Comparison of ENCODE assay signal across 8 cellular contexts in the genomic region with DNA sequence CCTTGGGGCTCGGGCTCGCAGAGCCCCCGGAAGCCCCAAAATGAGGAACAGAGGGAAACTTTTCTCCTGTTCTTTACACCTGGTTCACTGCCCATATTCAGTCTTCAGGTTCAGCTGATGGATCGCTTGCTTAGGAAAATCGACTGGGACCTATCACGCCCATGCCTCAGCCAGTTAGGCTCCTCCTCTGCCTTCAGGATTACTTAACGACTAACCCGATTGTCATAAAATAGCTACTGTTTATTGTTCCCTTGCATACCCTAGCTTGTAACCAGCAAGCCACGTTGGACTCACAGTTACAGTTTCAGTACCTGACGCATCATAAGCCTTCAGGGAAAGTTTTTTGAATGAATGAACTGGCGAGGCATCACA. TPM values are rescaled to one million over a fixed set of nuclear protein-coding genes. Genes with fewer than 3 reads are reported as not detected.
DNase-seq lines count a peak whose midpoint lies in the region; ATAC-seq and TF ChIP-seq lines count a peak whose summit lies in the region.

No MANE protein-coding gene starts in this region.

- DNase-seq in activated CD8-positive, alpha-beta memory T cell treated with anti-CD3 and anti-CD28 coated beads, Interleukin-2, amount 10 ng/mL, durations not matched to agents 7 days and 5 days = no peak
- DNase-seq in activated CD8-positive, alpha-beta memory T cell treated with anti-CD3 and anti-CD28 coated beads, Interleukin-2, amount 50 U/mL, for 48 hours = no peak
- DNase-seq in activated B cell treated with CpG ODN at 0.5 μM for 24 hours (no peak), iPS DF 6.9 (ENCODE audit: low read depth, low spot score) (no peak), DMS 273 treated with DMSO at 0.1 percent for 48 hours (lab: John Stamatoyannopoulos, UW) (no peak), globus pallidus (ENCODE audit: low spot score) (no peak), DMS 273 (lab: John Stamatoyannopoulos, UW; ENCODE audit: unreplicated experiment) (no peak)
- DNase-seq in stimulated activated naive B cell treated with anti-CD40 and anti-IgM and Interleukin-4, amounts not matched to agents 10 μg/mL and 1 μg/mL and 100 μg/mL, for 72 hours = no peak

- CTCF ChIA-PET in activated CD8-positive, alpha-beta memory T cell treated with anti-CD3 and anti-CD28 coated beads, Interleukin-2, amount 10 ng/mL, durations not matched to agents 7 days and 5 days (lab: Charles Lee) = interaction anchor here (1.9 kb wide), 1 partner anchor 25 kb away, joined by 15 read pairs; no protein-coding TSS in a partner anchor
- CTCF ChIA-PET in activated B cell treated with CpG ODN at 0.5 μM for 24 hours (lab: Charles Lee) = interaction anchor here (1.0 kb wide), 1 partner anchor 519 kb away, joined by 3 read pairs; no protein-coding TSS in a partner anchor

- H3K4me3 ChIP-seq in iPS DF 6.9 (ENCODE audit: low read length) = peak overlapping the region; percentile 95; the same call in 1 of the 2 replicates

- peak overlapping the region; percentile 92 for H3K4me3 Mint-ChIP-seq in activated CD8-positive, alpha-beta memory T cell treated with anti-CD3 and anti-CD28 coated beads, Interleukin-2, amount 10 ng/mL, durations not matched to agents 7 days and 5 days
- peak overlapping the region; percentile 89 for H3K4me3 Mint-ChIP-seq in activated B cell treated with CpG ODN at 0.5 μM for 24 hours
- H3K4me3 Mint-ChIP-seq in stimulated activated naive B cell treated with anti-CD40 and anti-IgM and Interleukin-4, amounts not matched to agents 10 μg/mL and 1 μg/mL and 100 μg/mL, for 72 hours = peak overlapping the region; percentile 90 to 92

- intact Hi-C loops in activated B cell treated with CpG ODN at 0.5 μM for 24 hours (cut with micrococcal nuclease) = loop anchor here (2.0 to 5.0 kb wide), 2 partner anchors 249 to 320 kb away; partner anchors contain the start of gene MTOR

- H3K27ac ChIP-seq in iPS DF 6.9 (ENCODE audit: low read length) = no peak overlapping the region

- H3K36me3 Mint-ChIP-seq in activated CD8-positive, alpha-beta memory T cell treated with anti-CD3 and anti-CD28 coated beads, Interleukin-2, amount 10 ng/mL, durations not matched to agents 7 days and 5 days = peaks cover 31% of the 10 kb centered on the region
- H3K36me3 Mint-ChIP-seq in activated B cell treated with CpG ODN at 0.5 μM for 24 hours (ENCODE audit: low read depth) = peaks cover 39% of the 10 kb centered on the region
- peaks cover 20 to 32% of the 10 kb centered on the region in 2 donors for H3K36me3 Mint-ChIP-seq in stimulated activated naive B cell treated with anti-CD40 and anti-IgM and Interleukin-4, amounts not matched to agents 10 μg/mL and 1 μg/mL and 100 μg/mL, for 72 hours

- H3K9me3 Mint-ChIP-seq in activated CD8-positive, alpha-beta memory T cell treated with anti-CD3 and anti-CD28 coated beads, Interleukin-2, amount 10 ng/mL, durations not matched to agents 7 days and 5 days (ENCODE audit: low read depth) = no peaks in the 10 kb centered on the region
- no peaks in the 10 kb centered on the region for H3K9me3 Mint-ChIP-seq in activated B cell treated with CpG ODN at 0.5 μM for 24 hours
- no peaks in the 10 kb centered on the region for H3K9me3 Mint-ChIP-seq in stimulated activated naive B cell treated with anti-CD40 and anti-IgM and Interleukin-4, amounts not matched to agents 10 μg/mL and 1 μg/mL and 100 μg/mL, for 72 hours

- no peaks in the 10 kb centered on the region for H3K9me3 ChIP-seq in iPS DF 6.9 (ENCODE audit: control insufficient read depth, insufficient read depth, low read length)

- TF ChIP-seq CTCF in activated B cell treated with CpG ODN at 0.5 μM for 24 hours (IDR thresholded peaks at IDR 0.05) = no peak

- no peaks in the 10 kb centered on the region for H3K4me1 ChIP-seq in iPS DF 6.9 (ENCODE audit: control insufficient read depth, insufficient read depth, low read length)

- peaks cover 30% of the 10 kb centered on the region for H3K4me1 Mint-ChIP-seq in activated CD8-positive, alpha-beta memory T cell treated with anti-CD3 and anti-CD28 coated beads, Interleukin-2, amount 10 ng/mL, durations not matched to agents 7 days and 5 days
- peaks cover 35% of the 10 kb centered on the region for H3K4me1 Mint-ChIP-seq in activated B cell treated with CpG ODN at 0.5 μM for 24 hours
- peaks cover 10 to 31% of the 10 kb centered on the region in 2 donors for H3K4me1 Mint-ChIP-seq in stimulated activated naive B cell treated with anti-CD40 and anti-IgM and Interleukin-4, amounts not matched to agents 10 μg/mL and 1 μg/mL and 100 μg/mL, for 72 hours

- H3K27me3 Mint-ChIP-seq in activated CD8-positive, alpha-beta memory T cell treated with anti-CD3 and anti-CD28 coated beads, Interleukin-2, amount 10 ng/mL, durations not matched to agents 7 days and 5 days = no peaks in the 10 kb centered on the region
- H3K27me3 Mint-ChIP-seq in activated B cell treated with CpG ODN at 0.5 μM for 24 hours = no peaks in the 10 kb centered on the region
- no peaks in the 10 kb centered on the region for H3K27me3 Mint-ChIP-seq in stimulated activated naive B cell treated with anti-CD40 and anti-IgM and Interleukin-4, amounts not matched to agents 10 μg/mL and 1 μg/mL and 100 μg/mL, for 72 hours

- POLR2A ChIA-PET in activated B cell treated with CpG ODN at 0.5 μM for 24 hours (lab: Charles Lee) = interaction anchor here (0.5 to 2.8 kb wide), 7 partner anchors 14 to 896 kb away, joined by 3 to 21 read pairs (median 6); partner anchors contain the start of genes EXOSC10 and SRM

- no peaks in the 10 kb centered on the region for H3K27me3 ChIP-seq in iPS DF 6.9 (ENCODE audit: control insufficient read depth, insufficient read depth, low read length)

- H3K36me3 ChIP-seq in iPS DF 6.9 (ENCODE audit: control insufficient read depth, insufficient read depth, low read length) = peaks cover 12% of the 10 kb centered on the region; the same call in 1 of the 2 replicates

- peak overlapping the region; percentile 78 for H3K27ac Mint-ChIP-seq in activated CD8-positive, alpha-beta memory T cell treated with anti-CD3 and anti-CD28 coated beads, Interleukin-2, amount 10 ng/mL, durations not matched to agents 7 days and 5 days
- H3K27ac Mint-ChIP-seq in activated B cell treated with CpG ODN at 0.5 μM for 24 hours = peak overlapping the region; percentile 79
- peak overlapping the region; percentile 90 for H3K27ac Mint-ChIP-seq in stimulated activated naive B cell treated with anti-CD40 and anti-IgM and Interleukin-4, amounts not matched to agents 10 μg/mL and 1 μg/mL and 100 μg/mL, for 72 hours

- peak; percentile 4 for ATAC-seq in activated CD8-positive, alpha-beta memory T cell treated with anti-CD3 and anti-CD28 coated beads, Interleukin-2, amount 10 ng/mL, durations not matched to agents 7 days and 5 days
- no peak for ATAC-seq in activated B cell treated with CpG ODN at 0.5 μM for 24 hours (ENCODE audit: low read depth)
- ATAC-seq in stimulated activated naive B cell treated with anti-CD40 and anti-IgM and Interleukin-4, amounts not matched to agents 10 μg/mL and 1 μg/mL and 100 μg/mL, for 72 hours (replicated peaks) = peak; percentile 6 to 13

- no CpG with 5 or more reads among the region's 11 CpGs for WGBS in iPS DF 6.9 (ENCODE audit: insufficient coverage, insufficient read length)

RNA-seq across cellular contexts. Expression of gene TARDBP, which starts 0.7 kb away (rescaled TPM):
- total RNA-seq in activated CD8-positive, alpha-beta memory T cell treated with anti-CD3 and anti-CD28 coated beads, Interleukin-2, amount 10 ng/mL, durations not matched to agents 7 days and 5 days = 100 to 1,000 TPM; 175 to 184 TPM
- total RNA-seq in activated B cell treated with CpG ODN at 0.5 μM for 24 hours = 170 and 193 TPM in 2 replicates

RNA-seq across cellular contexts. Expression of gene MASP2, which starts 33.9 kb away (rescaled TPM):
- not detected for total RNA-seq in activated CD8-positive, alpha-beta memory T cell treated with anti-CD3 and anti-CD28 coated beads, Interleukin-2, amount 10 ng/mL, durations not matched to agents 7 days and 5 days
- total RNA-seq in activated B cell treated with CpG ODN at 0.5 μM for 24 hours = not detected in 2 replicates

RNA-seq across cellular contexts. Expression of gene SRM, which starts 46.7 kb away (rescaled TPM):
- total RNA-seq in activated CD8-positive, alpha-beta memory T cell treated with anti-CD3 and anti-CD28 coated beads, Interleukin-2, amount 10 ng/mL, durations not matched to agents 7 days and 5 days = 100 to 1,000 TPM; 136 to 150 TPM
- 106 and 119 TPM in 2 replicates for total RNA-seq in activated B cell treated with CpG ODN at 0.5 μM for 24 hours
